In the genomic region with DNA sequence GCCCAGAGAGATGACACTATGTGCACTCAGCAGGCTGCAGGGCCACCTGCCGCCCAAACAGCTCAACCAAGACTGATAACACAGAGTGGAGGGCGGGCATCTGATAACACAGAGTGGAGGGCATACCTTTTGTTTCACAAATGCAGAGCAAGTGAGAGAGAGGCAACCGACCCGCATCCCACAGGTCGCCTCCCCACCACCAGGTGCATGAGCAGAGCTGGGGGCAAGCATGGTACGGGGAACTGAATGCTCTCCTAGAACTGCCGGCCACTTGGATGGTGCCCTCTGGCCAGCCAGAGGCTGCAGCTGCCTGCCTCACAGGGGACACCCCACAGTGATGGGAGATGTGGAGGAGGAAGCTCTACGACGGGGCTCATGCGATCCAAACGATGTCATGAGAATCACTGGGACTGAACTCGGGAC, we compare ENCODE assay signal across 20 cellular contexts.
"Had no signal": no experiment of that assay in that cellular context is flagged by ENCODE, and none has a peak within 500 bp of the region (broad histone marks: within the 10 kb centered on the region; RNA-seq: fewer than 3 reads in every experiment).

No MANE protein-coding gene starts in this region.

- H3K27ac ChIP-seq: foreskin keratinocyte, prostate gland, right lobe of liver, upper lobe of left lung had no signal

- H3K27ac Mint-ChIP-seq: stimulated activated naive CD8-positive, alpha-beta T cell treated with anti-CD3 and anti-CD28 coated beads, Interleukin-15, amount 100 ng/mL, for 72 hours; WTC11 had no signal

- H3K27me3 ChIP-seq: foreskin keratinocyte, right lobe of liver, upper lobe of left lung had no signal

- H3K4me3 Mint-ChIP-seq: activated naive CD8-positive, alpha-beta T cell treated with anti-CD3 and anti-CD28 coated beads for 36 hours; brain; nephron progenitor cell; stimulated activated naive CD8-positive, alpha-beta T cell treated with anti-CD3 and anti-CD28 coated beads, Interleukin-15, amount 100 ng/mL, for 72 hours; WTC11 had no signal

- H3K4me3 ChIP-seq: prostate gland, right lobe of liver, upper lobe of left lung had no signal

- H3K27me3 Mint-ChIP-seq: activated naive CD8-positive, alpha-beta T cell treated with anti-CD3 and anti-CD28 coated beads for 36 hours; brain; stimulated activated naive CD8-positive, alpha-beta T cell treated with anti-CD3 and anti-CD28 coated beads, Interleukin-15, amount 100 ng/mL, for 72 hours had no signal

- H3K4me1 Mint-ChIP-seq: activated naive CD8-positive, alpha-beta T cell treated with anti-CD3 and anti-CD28 coated beads for 36 hours; brain; stimulated activated naive CD8-positive, alpha-beta T cell treated with anti-CD3 and anti-CD28 coated beads, Interleukin-15, amount 100 ng/mL, for 72 hours; WTC11 had no signal

- H3K4me1 ChIP-seq: foreskin keratinocyte, prostate gland, right lobe of liver, upper lobe of left lung had no signal

- H3K9me3 ChIP-seq: prostate gland, right lobe of liver, upper lobe of left lung had no signal

- DNase-seq: activated CD4-positive, alpha-beta T cell treated with anti-CD3 and anti-CD28 coated beads for 48 hours; activated CD8-positive, alpha-beta memory T cell treated with anti-CD3 and anti-CD28 coated beads, Interleukin-2, amount 50 U/mL, for 48 hours; activated naive CD8-positive, alpha-beta T cell treated with anti-CD3 and anti-CD28 coated beads for 36 hours; amygdala; central memory CD4-positive, alpha-beta T cell; cortex of kidney; effector CD8-positive, alpha-beta T cell; foreskin keratinocyte; glutamatergic neuron; hypothalamus; kidney glomerular epithelial cell; nephron progenitor cell; occipital lobe; stimulated activated naive CD8-positive, alpha-beta T cell treated with anti-CD3 and anti-CD28 coated beads, Interleukin-15, amount 100 ng/mL, for 72 hours; upper lobe of left lung had no signal

- H3K9me3 Mint-ChIP-seq: activated naive CD8-positive, alpha-beta T cell treated with anti-CD3 and anti-CD28 coated beads for 36 hours; brain; nephron progenitor cell; stimulated activated naive CD8-positive, alpha-beta T cell treated with anti-CD3 and anti-CD28 coated beads, Interleukin-15, amount 100 ng/mL, for 72 hours; WTC11 had no signal

- FAIRE-seq: TTC549 had no signal
